In genomic region chr6:34317882-34318491, GRCh38 we compare ENCODE assay signal across 15 cellular contexts.
DNase-seq lines count a peak whose midpoint lies in the region; ATAC-seq, FAIRE-seq and TF ChIP-seq lines count a peak whose summit lies in the region.
"Had no signal": no experiment of that assay in that cellular context is flagged by ENCODE, and none has a peak within 500 bp of the region (broad histone marks: within the 10 kb centered on the region; RNA-seq: fewer than 3 reads in every experiment).

No MANE protein-coding gene starts in this region.

- ATAC-seq in stimulated activated effector memory CD8-positive, alpha-beta T cell treated with anti-CD3 and anti-CD28 coated beads, Interleukin-12 subunit alpha, Interleukin-12 subunit beta, amount 100 ng/mL, for 72 hours, result no peak
- no peak for ATAC-seq in HG02981 (IDR thresholded peaks at IDR 0.05; ENCODE audit: unreplicated experiment)
- ATAC-seq: upper lobe of right lung had no signal

- no peaks in the 10 kb centered on the region for H3K9me3 ChIP-seq in Peyer's patch
- H3K9me3 ChIP-seq: SJSA1, upper lobe of right lung had no signal

- peaks cover 0 to 6% (median 0%) of the 10 kb centered on the region in 4 donors for H3K4me1 ChIP-seq in Peyer's patch
- H3K4me1 ChIP-seq: SJSA1 had no signal

- H3K4me3 ChIP-seq in Peyer's patch, result no peak overlapping the region
- H3K4me3 ChIP-seq: SJSA1, upper lobe of right lung had no signal

- no peaks in the 10 kb centered on the region for H3K27me3 Mint-ChIP-seq in activated naive CD4-positive, alpha-beta T cell treated with anti-CD3 and anti-CD28 coated beads, Interleukin-2, amount 10 ng/mL, durations not matched to agents 7 days and 5 days
- H3K27me3 Mint-ChIP-seq: activated CD4-positive, alpha-beta memory T cell treated with anti-CD3 and anti-CD28 coated beads, Interleukin-2, amount 10 ng/mL, durations not matched to agents 7 days and 5 days; CD4-positive, alpha-beta memory T cell had no signal

- no peaks in the 10 kb centered on the region for H3K36me3 Mint-ChIP-seq in stimulated activated effector memory CD8-positive, alpha-beta T cell treated with anti-CD3 and anti-CD28 coated beads, Interleukin-12 subunit alpha, Interleukin-12 subunit beta, amount 100 ng/mL, for 72 hours
- H3K36me3 Mint-ChIP-seq in activated naive CD4-positive, alpha-beta T cell treated with anti-CD3 and anti-CD28 coated beads, Interleukin-2, amount 10 ng/mL, durations not matched to agents 7 days and 5 days, result no peaks in the 10 kb centered on the region

- H3K27ac ChIP-seq in Peyer's patch, result no peak overlapping the region
- H3K27ac ChIP-seq: SJSA1, upper lobe of right lung had no signal

- CTCF ChIA-PET in activated naive CD4-positive, alpha-beta T cell treated with anti-CD3 and anti-CD28 coated beads, Interleukin-2, amount 10 ng/mL, durations not matched to agents 7 days and 5 days (lab: Charles Lee), result no interaction called here

- TF ChIP-seq POLR2A in Peyer's patch (IDR thresholded peaks at IDR 0.05), result no peak

- TF ChIP-seq CTCF in Peyer's patch (IDR thresholded peaks at IDR 0.05), result no peak

- peaks cover 36% of the 10 kb centered on the region for H3K4me1 Mint-ChIP-seq in stimulated activated effector memory CD8-positive, alpha-beta T cell treated with anti-CD3 and anti-CD28 coated beads, Interleukin-12 subunit alpha, Interleukin-12 subunit beta, amount 100 ng/mL, for 72 hours
- peaks cover 23% of the 10 kb centered on the region for H3K4me1 Mint-ChIP-seq in activated naive CD4-positive, alpha-beta T cell treated with anti-CD3 and anti-CD28 coated beads, Interleukin-2, amount 10 ng/mL, durations not matched to agents 7 days and 5 days

- H3K9me3 Mint-ChIP-seq in stimulated activated effector memory CD8-positive, alpha-beta T cell treated with anti-CD3 and anti-CD28 coated beads, Interleukin-12 subunit alpha, Interleukin-12 subunit beta, amount 100 ng/mL, for 72 hours, result no peaks in the 10 kb centered on the region
- H3K9me3 Mint-ChIP-seq in activated naive CD4-positive, alpha-beta T cell treated with anti-CD3 and anti-CD28 coated beads, Interleukin-2, amount 10 ng/mL, durations not matched to agents 7 days and 5 days, result no peaks in the 10 kb centered on the region
- H3K9me3 Mint-ChIP-seq: activated CD4-positive, alpha-beta memory T cell treated with anti-CD3 and anti-CD28 coated beads, Interleukin-2, amount 10 ng/mL, durations not matched to agents 7 days and 5 days; CD4-positive, alpha-beta memory T cell had no signal

- peak overlapping the region; percentile 41 for H3K27ac Mint-ChIP-seq in stimulated activated effector memory CD8-positive, alpha-beta T cell treated with anti-CD3 and anti-CD28 coated beads, Interleukin-12 subunit alpha, Interleukin-12 subunit beta, amount 100 ng/mL, for 72 hours
- H3K27ac Mint-ChIP-seq in activated naive CD4-positive, alpha-beta T cell treated with anti-CD3 and anti-CD28 coated beads, Interleukin-2, amount 10 ng/mL, durations not matched to agents 7 days and 5 days, result no peak overlapping the region
- H3K27ac Mint-ChIP-seq: activated CD4-positive, alpha-beta memory T cell treated with anti-CD3 and anti-CD28 coated beads, Interleukin-2, amount 10 ng/mL, durations not matched to agents 7 days and 5 days had no signal

- FAIRE-seq in GM19239 (lab: Jason Lieb, UNC), result peak; percentile 26
- FAIRE-seq: keratinocyte had no signal

- no peak for DNase-seq in GM19239 (ENCODE audit: insufficient read length, low spot score)
- DNase-seq in OCI-M1 (lab: John Stamatoyannopoulos, UW), result peak; percentile 61
- peak; percentile 63 for DNase-seq in fibroblast of peridontal ligament (ENCODE audit: extremely low read depth)
- DNase-seq in stimulated activated effector memory CD8-positive, alpha-beta T cell treated with anti-CD3 and anti-CD28 coated beads, Interleukin-12 subunit alpha, Interleukin-12 subunit beta, amount 100 ng/mL, for 72 hours (ENCODE audit: low spot score in 2 of 2), result no peak
- DNase-seq in ecto neural progenitor cell (ENCODE audit: low spot score), result no peak
- DNase-seq in activated naive CD4-positive, alpha-beta T cell treated with anti-CD3 and anti-CD28 coated beads, Interleukin-2, amount 10 ng/mL, durations not matched to agents 7 days and 5 days, result no peak
- no peak for DNase-seq in Peyer's patch
- DNase-seq: activated CD4-positive, alpha-beta memory T cell treated with anti-CD3 and anti-CD28 coated beads, Interleukin-2, amount 10 ng/mL, durations not matched to agents 7 days and 5 days; CD4-positive, alpha-beta memory T cell; effector CD8-positive, alpha-beta T cell; stimulated activated CD4-positive, alpha-beta T cell treated with anti-CD3 and anti-CD28 coated beads, Interleukin-1b, Interleukin-23, amount 100 ng/mL, for 48 hours; upper lobe of right lung had no signal

- H3K36me3 ChIP-seq in Peyer's patch, result no peaks in the 10 kb centered on the region
- H3K36me3 ChIP-seq: SJSA1, upper lobe of right lung had no signal

- H3K4me3 Mint-ChIP-seq in stimulated activated effector memory CD8-positive, alpha-beta T cell treated with anti-CD3 and anti-CD28 coated beads, Interleukin-12 subunit alpha, Interleukin-12 subunit beta, amount 100 ng/mL, for 72 hours, result no peak overlapping the region
- no peak overlapping the region for H3K4me3 Mint-ChIP-seq in activated naive CD4-positive, alpha-beta T cell treated with anti-CD3 and anti-CD28 coated beads, Interleukin-2, amount 10 ng/mL, durations not matched to agents 7 days and 5 days
- H3K4me3 Mint-ChIP-seq: activated CD4-positive, alpha-beta memory T cell treated with anti-CD3 and anti-CD28 coated beads, Interleukin-2, amount 10 ng/mL, durations not matched to agents 7 days and 5 days; CD4-positive, alpha-beta memory T cell had no signal

- no peaks in the 10 kb centered on the region for H3K27me3 ChIP-seq in Peyer's patch
- H3K27me3 ChIP-seq: SJSA1, upper lobe of right lung had no signal

Comparison
In these comparisons a context has a peak if more than half of its experiments do, and no peak if none do; other contexts are left out.
1. DNase-seq: peak in OCI-M1 (single experiment) and fibroblast of peridontal ligament (single experiment); none in GM19239 (single experiment), stimulated activated effector memory CD8-positive, alpha-beta T cell treated with anti-CD3 and anti-CD28 coated beads, Interleukin-12 subunit alpha, Interleukin-12 subunit beta, amount 100 ng/mL, for 72 hours (0 of 2), ecto neural progenitor cell (single experiment), activated naive CD4-positive, alpha-beta T cell treated with anti-CD3 and anti-CD28 coated beads, Interleukin-2, amount 10 ng/mL, durations not matched to agents 7 days and 5 days (single experiment) and Peyer's patch (0 of 3).